In the genomic region with DNA sequence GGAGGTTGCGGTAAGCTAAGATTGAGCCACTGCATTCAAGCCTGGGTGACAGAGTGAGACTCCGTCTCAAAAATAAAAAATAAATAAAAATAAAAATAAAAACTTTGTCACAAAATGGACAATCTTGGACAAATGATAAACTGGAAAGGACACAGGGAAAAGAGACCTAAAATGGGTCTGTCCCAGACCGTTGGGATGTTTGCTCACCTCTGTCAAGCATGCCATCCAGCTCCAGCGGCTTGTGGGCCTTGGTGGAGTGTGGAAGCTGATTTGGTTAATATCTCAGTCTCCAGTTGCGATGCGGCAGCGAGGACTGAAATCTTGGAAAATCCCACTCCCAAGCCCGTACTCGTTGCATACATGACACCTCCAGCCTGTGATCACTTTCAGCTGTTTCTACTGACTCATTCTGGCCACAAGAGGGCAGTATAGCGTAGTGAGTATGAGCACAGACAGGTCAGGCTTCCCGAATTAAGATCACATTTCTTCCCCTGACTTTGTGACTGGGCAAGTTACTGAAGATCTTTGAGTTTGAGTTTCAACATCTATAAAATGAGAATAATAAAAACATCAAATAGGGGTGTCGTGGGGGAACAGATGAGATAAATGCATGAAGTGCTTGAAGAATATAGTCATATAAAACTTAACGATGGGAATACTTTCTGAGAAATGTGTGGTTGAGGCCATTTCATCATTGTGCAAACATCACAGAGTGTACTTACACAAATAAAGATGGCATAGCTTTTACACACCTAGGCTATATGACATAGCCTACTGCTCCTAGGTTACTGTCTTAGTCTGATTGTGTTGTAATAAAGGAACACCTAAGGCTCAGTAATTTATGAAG, we compare ENCODE assay signal across 8 cellular contexts. TPM values are rescaled to one million over a fixed set of nuclear protein-coding genes. Genes with fewer than 3 reads are reported as not detected.
DNase-seq lines count a peak whose midpoint lies in the region; ATAC-seq and TF ChIP-seq lines count a peak whose summit lies in the region.

No MANE protein-coding gene starts in this region.

- H3K4me3 ChIP-seq in kidney epithelial cell (ENCODE audit: low read depth, low read length): no peak overlapping the region

- TF ChIP-seq CTCF in kidney epithelial cell (IDR thresholded peaks at IDR 0.05; ENCODE audit: insufficient read depth, low read length, poor library complexity, severe bottlenecking): peak; percentile 89

- H3K36me3 ChIP-seq in kidney epithelial cell (ENCODE audit: control insufficient read depth, insufficient read depth, low read length): no peaks in the 10 kb centered on the region

- peak; percentile 83 for ATAC-seq in GM18519 (IDR thresholded peaks at IDR 0.05; ENCODE audit: low FRiP score, unreplicated experiment)
- ATAC-seq in HG03108 (IDR thresholded peaks at IDR 0.05; ENCODE audit: unreplicated experiment): peak; percentile 81

- in situ Hi-C loops in ACHN (cut with HindIII; ENCODE audit: low pct_ligation_motif_present, low pct_unique_long_range_greater_than_20kb, low sequenced_read_pairs): no loop called here

- peak; percentile 78 for DNase-seq in ACHN
- peak; percentile 43 for DNase-seq in NCI-H2196 treated with DMSO at 0.1 percent for 48 hours (lab: John Stamatoyannopoulos, UW; ENCODE audit: unreplicated experiment)
- peak; percentile 7 to 25 (median 18) for DNase-seq in activated CD4-positive, CD25-positive, alpha-beta regulatory T cell (lab: John Stamatoyannopoulos, UW)
- DNase-seq in central memory CD4-positive, alpha-beta T cell: peak; percentile 47
- peak; percentile 44 for DNase-seq in kidney epithelial cell (ENCODE audit: low read depth)
- peak; percentile 43 for DNase-seq in stimulated activated CD4-positive, alpha-beta T cell treated with anti-CD3 and anti-CD28 coated beads, Interleukin-2, amount 100 ng/mL, for 4 hours (ENCODE audit: low read depth)

- H3K27me3 ChIP-seq in kidney epithelial cell (ENCODE audit: control insufficient read depth, insufficient read depth, low read length): no peaks in the 10 kb centered on the region

RNA-seq across cellular contexts. Expression of a gene that starts 19.6 kb away (rescaled TPM):
- total RNA-seq in kidney epithelial cell: 0.08 and 0.75 TPM in 2 replicates

RNA-seq across cellular contexts. Expression of a gene that starts 41.3 kb away (rescaled TPM):
- total RNA-seq in kidney epithelial cell: 2,479 and 2,486 TPM in 2 replicates

Comparison
In these comparisons a context has a peak if more than half of its experiments do, and no peak if none do; other contexts are left out.
1. DNase-seq: peak in every context shown above with its lines; median percentile 78 in ACHN; 47 in central memory CD4-positive, alpha-beta T cell; 44 in kidney epithelial cell; 43 in NCI-H2196 treated with DMSO at 0.1 percent for 48 hours; 43 in stimulated activated CD4-positive, alpha-beta T cell treated with anti-CD3 and anti-CD28 coated beads, Interleukin-2, amount 100 ng/mL, for 4 hours; 18 in activated CD4-positive, CD25-positive, alpha-beta regulatory T cell.